15 cellular contexts compared by ENCODE assay signal in genomic region chr2:26555246-26556133, GRCh38.
A peak's percentile ranks its signal among the peaks of the same experiment; 100 is the strongest.
DNase-seq lines count a peak whose midpoint lies in the region; ATAC-seq and TF ChIP-seq lines count a peak whose summit lies in the region.
"Had no signal": no experiment of that assay in that cellular context is flagged by ENCODE, and none has a peak within 500 bp of the region (broad histone marks: within the 10 kb centered on the region; RNA-seq: fewer than 3 reads in every experiment).

No MANE protein-coding gene starts in this region.

- no peak for TF ChIP-seq POLR2A in thyroid gland (IDR thresholded peaks at IDR 0.05)

- H3K36me3 Mint-ChIP-seq in activated T-cell treated with anti-CD3 and anti-CD28 coated beads, Interleukin-2, amount 50 U/mL, for 24 hours (ENCODE audit: low read depth), result no peaks in the 10 kb centered on the region

- intact Hi-C loops in thyroid gland (cut with DNase I), result no loop called here

- WGBS in thyroid gland, 2 donors, result 76 to 77% methylated on average over 7 to 8 of the region's 8 CpGs

- peak; percentile 14 for DNase-seq in activated T-cell treated with anti-CD3 and anti-CD28 coated beads, Interleukin-2, amount 50 U/mL, for 1 hour
- no peak for DNase-seq in activated T-cell treated with anti-CD3 and anti-CD28 coated beads, Interleukin-2, amount 50 U/mL, for 24 hours
- peak; percentile 41 for DNase-seq in HuH-7.5 (ENCODE audit: low spot score)
- peak; percentile 49 for DNase-seq in WERI-Rb-1
- no peak for DNase-seq in retinal pigment epithelial cell (ENCODE audit: low read depth)
- no peak for DNase-seq in thyroid gland
- DNase-seq: activated CD4-positive, alpha-beta T cell treated with anti-CD3 and anti-CD28 coated beads for 1 hour; foreskin fibroblast; left ventricle myocardium inferior; NCI-H1436; ovary; stomach had no signal

- H3K27me3 Mint-ChIP-seq in activated T-cell treated with anti-CD3 and anti-CD28 coated beads, Interleukin-2, amount 50 U/mL, for 24 hours, result peaks cover 48% of the 10 kb centered on the region

- H3K4me1 ChIP-seq in thyroid gland, result no peaks in the 10 kb centered on the region
- H3K4me1 ChIP-seq: left ventricle myocardium inferior had no signal

- H3K27ac Mint-ChIP-seq in activated T-cell treated with anti-CD3 and anti-CD28 coated beads, Interleukin-2, amount 50 U/mL, for 24 hours, result no peak overlapping the region
- H3K27ac Mint-ChIP-seq: activated T-helper 2 cell treated with anti-CD3 and anti-CD28 coated beads, Interferon-gamma antibody, Interleukin-2, Interleukin-4, amounts not matched to agents 10 μg/mL and 5 μg/mL and 100 μg/mL, durations not matched to agents 14 hours and 24 hours and 36 hours had no signal

- no peaks in the 10 kb centered on the region for H3K4me1 Mint-ChIP-seq in activated T-cell treated with anti-CD3 and anti-CD28 coated beads, Interleukin-2, amount 50 U/mL, for 24 hours (ENCODE audit: low read depth)

- no peaks in the 10 kb centered on the region for H3K27me3 ChIP-seq in WERI-Rb-1 (ENCODE audit: insufficient read depth, low read depth, severe bottlenecking)
- H3K27me3 ChIP-seq in thyroid gland, result no peaks in the 10 kb centered on the region
- H3K27me3 ChIP-seq: ovary had no signal

- ATAC-seq in GM18870 (IDR thresholded peaks at IDR 0.05; ENCODE audit: unreplicated experiment), result no peak
- no peak for ATAC-seq in GM19023 (IDR thresholded peaks at IDR 0.05; ENCODE audit: unreplicated experiment)

- H3K4me3 ChIP-seq in WERI-Rb-1 (ENCODE audit: low read depth, low read length) (no peak overlapping the region), retinal pigment epithelial cell (ENCODE audit: low read length) (no peak overlapping the region), thyroid gland (replicated peaks in 1 of 3) (no peak overlapping the region)
- H3K4me3 ChIP-seq: left ventricle myocardium inferior, ovary, stomach had no signal

- H3K36me3 ChIP-seq in WERI-Rb-1 (no peaks in the 10 kb centered on the region), thyroid gland (no peaks in the 10 kb centered on the region)
- H3K36me3 ChIP-seq: left ventricle myocardium inferior, ovary, stomach had no signal

- TF ChIP-seq CTCF in WERI-Rb-1 (IDR thresholded peaks at IDR 0.05; ENCODE audit: low read depth, low read length) (peak; percentile 47), retinal pigment epithelial cell (conservative IDR thresholded peaks at IDR 0.05; ENCODE audit: low read depth, low read length) (peak; percentile 20), thyroid gland (IDR thresholded peaks at IDR 0.05) (no peak)

- H3K9me3 ChIP-seq in WERI-Rb-1 (ENCODE audit: severe bottlenecking) (no peaks in the 10 kb centered on the region), thyroid gland (no peaks in the 10 kb centered on the region)
- H3K9me3 ChIP-seq: left ventricle myocardium inferior, ovary, stomach had no signal

- no peak overlapping the region for H3K27ac ChIP-seq in WERI-Rb-1
- no peak overlapping the region for H3K27ac ChIP-seq in thyroid gland
- H3K27ac ChIP-seq: left ventricle myocardium inferior, ovary, stomach had no signal

- H3K4me3 Mint-ChIP-seq in activated T-cell treated with anti-CD3 and anti-CD28 coated beads, Interleukin-2, amount 50 U/mL, for 24 hours, result no peak overlapping the region

- H3K9me3 Mint-ChIP-seq in activated T-cell treated with anti-CD3 and anti-CD28 coated beads, Interleukin-2, amount 50 U/mL, for 24 hours, result no peaks in the 10 kb centered on the region
- H3K9me3 Mint-ChIP-seq: activated T-helper 2 cell treated with anti-CD3 and anti-CD28 coated beads, Interferon-gamma antibody, Interleukin-2, Interleukin-4, amounts not matched to agents 10 μg/mL and 5 μg/mL and 100 μg/mL, durations not matched to agents 14 hours and 24 hours and 36 hours had no signal

Comparison
In these comparisons a context has a peak if more than half of its experiments do, and no peak if none do; other contexts are left out.
1. DNase-seq: peak in activated T-cell treated with anti-CD3 and anti-CD28 coated beads, Interleukin-2, amount 50 U/mL, for 1 hour (single experiment), HuH-7.5 (single experiment) and WERI-Rb-1 (single experiment); none in activated T-cell treated with anti-CD3 and anti-CD28 coated beads, Interleukin-2, amount 50 U/mL, for 24 hours (single experiment), retinal pigment epithelial cell (single experiment) and thyroid gland (0 of 2).
2. CTCF ChIP-seq: peak in WERI-Rb-1 (single experiment) and retinal pigment epithelial cell (single experiment); none in thyroid gland (0 of 6).